In the genomic region with DNA sequence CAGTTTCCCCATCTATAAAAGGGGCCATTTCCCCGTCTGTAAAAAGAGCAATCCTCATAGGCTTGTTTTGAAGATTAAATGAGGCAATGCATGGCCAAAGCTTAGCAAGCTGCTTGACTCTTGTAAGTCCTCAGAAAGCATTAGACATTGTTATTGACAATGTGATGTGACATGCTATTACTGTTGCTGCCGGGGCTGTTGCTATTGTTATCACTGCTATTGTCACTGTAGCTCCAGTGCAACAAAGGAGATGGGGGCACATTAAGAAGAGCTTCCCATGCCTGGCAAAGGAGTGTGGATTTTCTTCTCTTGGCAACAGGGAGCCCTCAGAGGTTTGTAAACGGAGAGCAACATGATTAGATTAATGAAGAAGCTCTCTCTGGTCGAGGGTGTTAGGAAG, we compare ENCODE assay signal across 12 cellular contexts. TPM values are rescaled to one million over a fixed set of nuclear protein-coding genes. Genes with fewer than 3 reads are reported as not detected.
A peak's percentile ranks its signal among the peaks of the same experiment; 100 is the strongest.
DNase-seq lines count a peak whose midpoint lies in the region; TF ChIP-seq lines count a peak whose summit lies in the region.
"Had no signal": no experiment of that assay in that cellular context is flagged by ENCODE, and none has a peak within 500 bp of the region (broad histone marks: within the 10 kb centered on the region; RNA-seq: fewer than 3 reads in every experiment).

No MANE protein-coding gene starts in this region.

- H3K4me1 Mint-ChIP-seq in MCF 10A (ENCODE audit: insufficient read depth, unreplicated experiment), result peaks cover 10% of the 10 kb centered on the region

- intact Hi-C loops in MCF 10A (cut with micrococcal nuclease) (loop anchor here (1.0 kb wide), 1 partner anchor 247 kb away; no protein-coding TSS in a partner anchor), mammary epithelial cell (cut with micrococcal nuclease) (loop anchor here (1.0 kb wide), 1 partner anchor 167 kb away; no protein-coding TSS in a partner anchor), dorsolateral prefrontal cortex (cut with DNase I) (loop anchor here (2.0 to 5.0 kb wide), 4 partner anchors 86 to 246 kb away; partner anchors contain the start of gene ACTR5 (in 1 of the 2))

- peak overlapping the region; percentile 57 for H3K4me3 Mint-ChIP-seq in MCF 10A (ENCODE audit: unreplicated experiment)
- H3K4me3 Mint-ChIP-seq: mesothelial cell of epicardium had no signal

- in situ Hi-C loops in mammary epithelial cell (cut with MboI; ENCODE audit: low sequenced_read_pairs in 2 of 2), result loop anchor here (10.0 kb wide), 1 partner anchor 248 kb away; no protein-coding TSS in a partner anchor

- WGBS in mammary epithelial cell (ENCODE audit: low coverage, missing lambda C conversion rate), result 63% methylated on average over 4 of the region's 4 CpGs
- 34 to 47% methylated on average over 4 of the region's 4 CpGs for WGBS in tibial nerve, 2 donors

- dilution Hi-C loops in mammary epithelial cell (cut with HindIII; ENCODE audit: low sequenced_read_pairs), result no loop called here

- H3K9me3 ChIP-seq in mammary epithelial cell (replicated peaks; ENCODE audit: insufficient read depth, low read length) (no peaks in the 10 kb centered on the region), OCI-LY1 (ENCODE audit: low read length) (no peaks in the 10 kb centered on the region), tibial nerve (no peaks in the 10 kb centered on the region)
- H3K9me3 ChIP-seq: ascending aorta, SJSA1, transverse colon had no signal

- H3K27me3 Mint-ChIP-seq in MCF 10A (ENCODE audit: insufficient read depth, unreplicated experiment), result peaks cover 14% of the 10 kb centered on the region

- H3K27me3 ChIP-seq in mammary epithelial cell (ENCODE audit: insufficient read depth, low read length) (no peaks in the 10 kb centered on the region), OCI-LY1 (ENCODE audit: insufficient read depth, low read length) (no peaks in the 10 kb centered on the region), dorsolateral prefrontal cortex (no peaks in the 10 kb centered on the region), tibial nerve (peaks cover 0 to 18% of the 10 kb centered on the region in 2 donors)
- H3K27me3 ChIP-seq: ascending aorta had no signal

- BruUV-seq in MCF 10A (replicated peaks; lab: Mats Ljungman, UMichigan), result no TSS peak
- no TSS peak for BruUV-seq in mammary epithelial cell (replicated peaks; lab: Mats Ljungman, UMichigan)

- H3F3A ChIP-seq in OCI-LY1 (ENCODE audit: insufficient read depth, low read length), result peaks cover 8% of the 10 kb centered on the region

- H3K4me2 ChIP-seq in mammary epithelial cell (ENCODE audit: insufficient read depth, low read depth, low read length) (no peak overlapping the region), OCI-LY1 (ENCODE audit: low read length) (peak overlapping the region; percentile 64)

- no peak for TF ChIP-seq POLR2A in tibial nerve (IDR thresholded peaks at IDR 0.05)

- no peak for TF ChIP-seq EP300 in tibial nerve (IDR thresholded peaks at IDR 0.05)

- no peaks in the 10 kb centered on the region for H3K36me3 ChIP-seq in mammary epithelial cell (ENCODE audit: insufficient read depth, low read length)
- H3K36me3 ChIP-seq in OCI-LY1 (ENCODE audit: insufficient read depth, low read length), result peaks cover 61% of the 10 kb centered on the region
- no peaks in the 10 kb centered on the region for H3K36me3 ChIP-seq in tibial nerve
- H3K36me3 ChIP-seq: ascending aorta, SJSA1, transverse colon had no signal

- no peaks in the 10 kb centered on the region for H3K9me3 Mint-ChIP-seq in MCF 10A (ENCODE audit: unreplicated experiment)
- H3K9me3 Mint-ChIP-seq: mesothelial cell of epicardium had no signal

- H3K27ac Mint-ChIP-seq in MCF 10A (ENCODE audit: low read depth, unreplicated experiment), result no peak overlapping the region
- H3K27ac Mint-ChIP-seq: mesothelial cell of epicardium had no signal

- H3K79me2 ChIP-seq in mammary epithelial cell (ENCODE audit: insufficient read depth, low read length), result no peaks in the 10 kb centered on the region
- no peaks in the 10 kb centered on the region for H3K79me2 ChIP-seq in OCI-LY1 (ENCODE audit: insufficient read depth, low read length)

- H3K9me2 ChIP-seq in OCI-LY1 (ENCODE audit: low read depth, low read length), result no peaks in the 10 kb centered on the region

- no peaks in the 10 kb centered on the region for H3K36me3 Mint-ChIP-seq in MCF 10A (ENCODE audit: insufficient read depth, unreplicated experiment)
- H3K36me3 Mint-ChIP-seq: mesothelial cell of epicardium had no signal

- H2AFZ ChIP-seq in mammary epithelial cell (ENCODE audit: low read depth, low read length) (no peak overlapping the region), OCI-LY1 (ENCODE audit: low read length) (no peak overlapping the region)

- POLR2A ChIA-PET in MCF 10A (lab: Yijun Ruan, JAX), result interaction anchor here (1.2 to 1.7 kb wide), 5 partner anchors 22 to 145 kb away, joined by 3 to 5 read pairs (median 4); partner anchors contain the start of genes ACTR5 and FAM83D

- H4K20me1 ChIP-seq in mammary epithelial cell (ENCODE audit: insufficient read depth, low read length) (peaks cover 3% of the 10 kb centered on the region), OCI-LY1 (ENCODE audit: insufficient read depth, low read length) (no peaks in the 10 kb centered on the region)

- H3K4me3 ChIP-seq in mammary epithelial cell (replicated peaks in 1 of 3; ENCODE audit: insufficient read depth in 1 of 3, low read depth in 2 of 3, low read length in 3 of 3) (no peak overlapping the region), OCI-LY1 (ENCODE audit: low read depth, low read length, poor library complexity, severe bottlenecking) (no peak overlapping the region), dorsolateral prefrontal cortex (peak overlapping the region in 6 of 59 donors; percentile 3 to 33 (median 24)), tibial nerve (no peak overlapping the region)
- H3K4me3 ChIP-seq: ascending aorta, SJSA1 had no signal

- CTCF ChIA-PET in MCF 10A (lab: Yijun Ruan, JAX), result interaction anchor here (0.6 to 6.6 kb wide), 72 partner anchors 8 to 1221 kb away, joined by 3 to 131 read pairs (median 5); partner anchors contain the start of genes ACTR5, DHX35 and FAM83D
- CTCF ChIA-PET in mammary epithelial cell (lab: Charles Lee; ENCODE audit: low non-redundant PET), result interaction anchor here (0.7 kb wide), 1 partner anchor 246 kb away, joined by 3 read pairs; no protein-coding TSS in a partner anchor

- no peak overlapping the region for H3K9ac ChIP-seq in mammary epithelial cell (ENCODE audit: insufficient read depth, low read length)
- peak overlapping the region; percentile 44; the same call in 1 of the 2 replicates for H3K9ac ChIP-seq in OCI-LY1 (ENCODE audit: low read length)

- DNase-seq in MCF 10A (ENCODE audit: unreplicated experiment), result no peak
- no peak for DNase-seq in mammary epithelial cell
- DNase-seq in dorsolateral prefrontal cortex, result no peak
- no peak for DNase-seq in tibial nerve (ENCODE audit: low spot score in 2 of 2)
- DNase-seq in NCI-H2171 treated with DMSO at 0.1 percent for 48 hours (lab: John Stamatoyannopoulos, UW), result no peak
- DNase-seq in ureter (ENCODE audit: low spot score), result no peak

- TF ChIP-seq CTCF in MCF 10A (IDR thresholded peaks at IDR 0.05; ENCODE audit: unreplicated experiment) (no peak), mammary epithelial cell (conservative IDR thresholded peaks at IDR 0.05 in 1 of 2, IDR thresholded peaks at IDR 0.05 in 1 of 2; ENCODE audit: extremely low read depth in 1 of 2, insufficient read depth in 1 of 2, low read depth in 1 of 2, low read length in 2 of 2) (no peak), OCI-LY1 (IDR thresholded peaks at IDR 0.05; ENCODE audit: low read length) (no peak), dorsolateral prefrontal cortex (IDR thresholded peaks at IDR 0.05 in 54 of 56, conservative IDR thresholded peaks at IDR 0.05 in 2 of 56; ENCODE audit: low read depth in 1 of 56, partially characterized antibody in 56 of 56) (no peak), tibial nerve (IDR thresholded peaks at IDR 0.05) (no peak)

- H3K27ac ChIP-seq in mammary epithelial cell (ENCODE audit: insufficient read depth, low read depth, low read length) (no peak overlapping the region), OCI-LY1 (ENCODE audit: low read depth, low read length, poor library complexity, severe bottlenecking) (peak overlapping the region; percentile 96), dorsolateral prefrontal cortex (peak overlapping the region; percentile 58 to 100 (median 99)), temporal lobe (ENCODE audit: low read depth, low read length) (peak overlapping the region; percentile 99), tibial nerve (no peak overlapping the region)
- H3K27ac ChIP-seq: ascending aorta, SJSA1 had no signal

- H3K4me1 ChIP-seq in mammary epithelial cell (ENCODE audit: insufficient read depth, low read length) (peaks cover 8% of the 10 kb centered on the region), OCI-LY1 (ENCODE audit: insufficient read depth, low read length, severe bottlenecking) (peaks cover 42% of the 10 kb centered on the region), tibial nerve (peaks cover 0 to 10% (median 5%) of the 10 kb centered on the region in 4 donors)
- H3K4me1 ChIP-seq: SJSA1 had no signal

RNA-seq across cellular contexts. Expression of gene FAM83D, which starts 33.2 kb away (rescaled TPM):
- total RNA-seq in MCF 10A (2022), result 10.7 and 18.4 TPM in 2 replicates
- 10 to 100 TPM in 1 of 2 donors, 1 to 10 TPM in 1; 3.7 to 29.9 TPM for total RNA-seq in mammary epithelial cell
- polyA plus RNA-seq in mammary epithelial cell, result 52.5 TPM
- polyA minus RNA-seq in mammary epithelial cell, result 31.5 TPM
- 1 to 10 TPM in 119 of 120 experiments, under 1 TPM in 1; 0.95 to 5.1 (median 2.4) TPM for total RNA-seq in dorsolateral prefrontal cortex
- 2.0 TPM for total RNA-seq in temporal lobe
- total RNA-seq in tibial nerve, result under 1 TPM in 2 of 4 donors, not detected in 2; 0.42 to 0.90 TPM
- total RNA-seq in ureter, result 1.5 TPM

Comparison
In these comparisons a context has a peak if more than half of its experiments do, and no peak if none do; other contexts are left out.
1. H3K27ac ChIP-seq: peak in OCI-LY1 (single experiment), dorsolateral prefrontal cortex (59 of 59) and temporal lobe (single experiment); none in mammary epithelial cell (single experiment) and tibial nerve (0 of 4).